Comparison of ENCODE assay signal across 1 cellular context in the genomic region with DNA sequence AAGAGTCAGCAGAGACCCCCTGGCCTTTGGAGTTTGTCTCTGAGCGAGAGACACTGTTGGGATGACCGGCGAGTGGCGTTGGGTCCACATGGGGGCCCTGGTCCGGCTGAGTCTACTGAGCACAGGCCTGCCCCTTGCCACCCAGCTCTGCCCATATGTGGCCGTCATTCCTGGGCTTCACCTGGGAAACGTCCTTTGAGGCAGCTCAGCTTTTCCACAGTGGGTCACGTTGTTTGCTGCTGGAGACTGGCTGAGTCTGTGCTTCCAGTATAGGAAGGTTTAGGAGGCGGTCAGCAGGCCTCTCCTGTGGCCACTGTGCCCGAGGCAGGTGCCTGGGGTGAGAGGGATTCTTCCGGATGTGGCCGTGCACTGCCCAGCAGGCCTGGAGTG.
TF ChIP-seq lines count a peak whose summit lies in the region.

No MANE protein-coding gene starts in this region.

TF ChIP-seq in HepG2, 621 proteins besides CTCF, POLR2A, EP300 and RAD21:
- no peak for TF ChIP-seq ZNF720 (CRISPR knock-in tag; IDR thresholded peaks at IDR 0.05)
- no peak for TF ChIP-seq GABPA (IDR thresholded peaks at IDR 0.05; ENCODE audit: low read depth, low read length)
- peak; percentile 3; the same call in 1 of the 2 replicates for TF ChIP-seq GABPA (CRISPR knock-in tag; IDR thresholded peaks at IDR 0.05; ENCODE audit: low read depth)
- TF ChIP-seq, protein P1, sequence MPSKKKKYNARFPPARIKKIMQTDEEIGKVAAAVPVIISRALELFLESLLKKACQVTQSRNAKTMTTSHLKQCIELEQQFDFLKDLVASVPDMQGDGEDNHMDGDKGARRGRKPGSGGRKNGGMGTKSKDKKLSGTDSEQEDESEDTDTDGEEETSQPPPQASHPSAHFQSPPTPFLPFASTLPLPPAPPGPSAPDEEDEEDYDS (CRISPR knock-in tag; IDR thresholded peaks at IDR 0.05), result no peak
TF ChIP-seq in HepG2: peak in this region for 1.
